In genomic region chr21:31370893-31371652, GRCh38 we compare ENCODE assay signal across 22 cellular contexts. TPM values are rescaled to one million over a fixed set of nuclear protein-coding genes. Genes with fewer than 3 reads are reported as not detected.
DNase-seq lines count a peak whose midpoint lies in the region; ATAC-seq and TF ChIP-seq lines count a peak whose summit lies in the region.
"Had no signal": no experiment of that assay in that cellular context is flagged by ENCODE, and none has a peak within 500 bp of the region (broad histone marks: within the 10 kb centered on the region; RNA-seq: fewer than 3 reads in every experiment).

No MANE protein-coding gene starts in this region.

- no CpG with 5 or more reads among the region's 6 CpGs for WGBS in neuronal stem cell (ENCODE audit: extremely low coverage in 2 of 2, insufficient read length in 2 of 2, insufficient replicate concordance in 1 of 2), 2 donors

- H3K9ac ChIP-seq in neuronal stem cell (ENCODE audit: low read depth, low read length, poor library complexity) = no peak overlapping the region

- intact Hi-C loops in left cardiac atrium (cut with DNase I) = no loop called here
- intact Hi-C loops in dorsolateral prefrontal cortex (cut with DNase I) = no loop called here

- no peaks in the 10 kb centered on the region for H3K27me3 Mint-ChIP-seq in brain
- H3K27me3 Mint-ChIP-seq: IgD-negative memory B cell; stimulated activated naive B cell treated with anti-CD40 and anti-IgM and Interleukin-4, amounts not matched to agents 10 μg/mL and 1 μg/mL and 100 μg/mL, for 72 hours had no signal

- H3K4ac ChIP-seq in neuronal stem cell (ENCODE audit: low read length) = no peak overlapping the region

- H3K23ac ChIP-seq in neuronal stem cell (ENCODE audit: low read depth, low read length, poor library complexity) = no peak overlapping the region

- peak overlapping the region in 1 of 5 experiments; percentile 53 for H3K4me3 Mint-ChIP-seq in brain
- H3K4me3 Mint-ChIP-seq: CD8-positive, alpha-beta T cell; H9; IgD-negative memory B cell; stimulated activated naive B cell treated with anti-CD40 and anti-IgM and Interleukin-4, amounts not matched to agents 10 μg/mL and 1 μg/mL and 100 μg/mL, for 72 hours had no signal

- H3K4me3 ChIP-seq in neuronal stem cell (ENCODE audit: low read length in 2 of 2) (no peak overlapping the region), dorsolateral prefrontal cortex (no peak overlapping the region)
- H3K4me3 ChIP-seq: adrenal gland, coronary artery, esophagus muscularis mucosa, skin epidermis, vagina had no signal

- H3K9me3 Mint-ChIP-seq in brain = no peaks in the 10 kb centered on the region
- H3K9me3 Mint-ChIP-seq: activated T-helper 2 cell treated with anti-CD3 and anti-CD28 coated beads, Interferon-gamma antibody, Interleukin-2, Interleukin-4, amounts not matched to agents 10 μg/mL and 5 μg/mL and 100 μg/mL, durations not matched to agents 14 hours and 24 hours and 36 hours; CD8-positive, alpha-beta T cell; H9; IgD-negative memory B cell had no signal

- H3K9me3 ChIP-seq in neuronal stem cell (replicated peaks in 1 of 2; ENCODE audit: control insufficient read depth in 2 of 2, insufficient read depth in 1 of 2, low read depth in 1 of 2, low read length in 2 of 2) = no peaks in the 10 kb centered on the region
- H3K9me3 ChIP-seq: adrenal gland, esophagus muscularis mucosa, neutrophil, vagina had no signal

- no peak overlapping the region for H2BK12ac ChIP-seq in neuronal stem cell (ENCODE audit: low read length)

- H3K4me2 ChIP-seq in neuronal stem cell (ENCODE audit: insufficient read depth, low read length, poor library complexity, severe bottlenecking) = no peak overlapping the region

- no peaks in the 10 kb centered on the region for H3K79me1 ChIP-seq in neuronal stem cell (ENCODE audit: low read depth, low read length)

- H3K4me1 ChIP-seq in neuronal stem cell (ENCODE audit: control insufficient read depth in 2 of 2, insufficient read depth in 1 of 2, low read depth in 1 of 2, low read length in 2 of 2) = peaks cover 2 to 11% of the 10 kb centered on the region in 2 donors
- H3K4me1 ChIP-seq: adrenal gland, esophagus muscularis mucosa, vagina had no signal

- DNase-seq in Daoy (ENCODE audit: low read depth) (peak; percentile 31), left cardiac atrium (no peak), neuronal stem cell (ENCODE audit: low spot score) (no peak), dorsolateral prefrontal cortex (no peak), mucosa of gallbladder (ENCODE audit: low spot score) (no peak)
- no peak for DNase-seq in stimulated activated naive CD4-positive, alpha-beta T cell treated with Interleukin-2 at 50 U/mL for 16 hours (lab: John Stamatoyannopoulos, UW)
- DNase-seq: activated CD4-positive, CD25-positive, alpha-beta regulatory T cell; adrenal gland; CD8-positive, alpha-beta T cell; H9; NCI-H2171; NCI-H774; stimulated activated naive B cell treated with anti-CD40 and anti-IgM and Interleukin-4, amounts not matched to agents 10 μg/mL and 1 μg/mL and 100 μg/mL, for 72 hours had no signal

- H3K27me3 ChIP-seq in neuronal stem cell (ENCODE audit: control insufficient read depth in 3 of 3, insufficient read depth in 3 of 3, low read depth in 1 of 3, low read length in 3 of 3) (no peaks in the 10 kb centered on the region), dorsolateral prefrontal cortex (no peaks in the 10 kb centered on the region)
- H3K27me3 ChIP-seq: adrenal gland, neutrophil, vagina had no signal

- ATAC-seq in left cardiac atrium (peak; percentile 83), HG02763 (IDR thresholded peaks at IDR 0.05; ENCODE audit: unreplicated experiment) (no peak)
- ATAC-seq: CD8-positive, alpha-beta T cell; stimulated activated naive B cell treated with anti-CD40 and anti-IgM and Interleukin-4, amounts not matched to agents 10 μg/mL and 1 μg/mL and 100 μg/mL, for 72 hours had no signal

- H4K91ac ChIP-seq in neuronal stem cell (ENCODE audit: low read depth, low read length, poor library complexity) = no peak overlapping the region

- H3K18ac ChIP-seq in neuronal stem cell (ENCODE audit: low read length) = peak overlapping the region; percentile 80

- no peak overlapping the region for H2AK5ac ChIP-seq in neuronal stem cell (ENCODE audit: low read depth, low read length)

- no peak for TF ChIP-seq CTCF in brain (conservative IDR thresholded peaks at IDR 0.05)
- TF ChIP-seq CTCF in dorsolateral prefrontal cortex (IDR thresholded peaks at IDR 0.05 in 54 of 56, conservative IDR thresholded peaks at IDR 0.05 in 2 of 56; ENCODE audit: low read depth in 1 of 56, partially characterized antibody in 56 of 56) = no peak

- peaks cover 33% of the 10 kb centered on the region for H3K4me1 Mint-ChIP-seq in brain
- H3K4me1 Mint-ChIP-seq: IgD-negative memory B cell had no signal

- H3K36me3 ChIP-seq in neuronal stem cell (replicated peaks in 1 of 2; ENCODE audit: control insufficient read depth in 2 of 2, insufficient read depth in 2 of 2, low read length in 2 of 2) = no peaks in the 10 kb centered on the region
- H3K36me3 ChIP-seq: adrenal gland, esophagus muscularis mucosa, neutrophil, vagina had no signal

- H2AFZ ChIP-seq in neuronal stem cell (ENCODE audit: low read length) = no peak overlapping the region

- H3K27ac ChIP-seq in neuronal stem cell (replicated peaks; ENCODE audit: low read length) (no peak overlapping the region), dorsolateral prefrontal cortex (peak overlapping the region in 2 of 59 donors; percentile 5 to 17)
- H3K27ac ChIP-seq: adrenal gland, esophagus muscularis mucosa, neutrophil, vagina had no signal

- H2BK120ac ChIP-seq in neuronal stem cell (ENCODE audit: low read depth, low read length) = no peak overlapping the region

- no peak overlapping the region for H2BK15ac ChIP-seq in neuronal stem cell (ENCODE audit: low read length)

- H2BK5ac ChIP-seq in neuronal stem cell (ENCODE audit: low read length) = no peak overlapping the region

- H3K14ac ChIP-seq in neuronal stem cell (ENCODE audit: low read length) = no peak overlapping the region

- no peak overlapping the region for H4K8ac ChIP-seq in neuronal stem cell (ENCODE audit: low read depth, low read length)

- no peaks in the 10 kb centered on the region for H3K36me3 Mint-ChIP-seq in brain
- H3K36me3 Mint-ChIP-seq: CD8-positive, alpha-beta T cell; IgD-negative memory B cell; stimulated activated naive B cell treated with anti-CD40 and anti-IgM and Interleukin-4, amounts not matched to agents 10 μg/mL and 1 μg/mL and 100 μg/mL, for 72 hours had no signal

- peak overlapping the region in 3 of 5 experiments; percentile 73 to 91 (median 88) for H3K27ac Mint-ChIP-seq in brain
- H3K27ac Mint-ChIP-seq: activated T-helper 2 cell treated with anti-CD3 and anti-CD28 coated beads, Interferon-gamma antibody, Interleukin-2, Interleukin-4, amounts not matched to agents 10 μg/mL and 5 μg/mL and 100 μg/mL, durations not matched to agents 14 hours and 24 hours and 36 hours; CD8-positive, alpha-beta T cell; H9; IgD-negative memory B cell; stimulated activated naive B cell treated with anti-CD40 and anti-IgM and Interleukin-4, amounts not matched to agents 10 μg/mL and 1 μg/mL and 100 μg/mL, for 72 hours had no signal

RNA-seq across cellular contexts. Expression of gene TIAM1, which starts 27.0 kb away (rescaled TPM):
- 17.8 and 19.9 TPM in 2 replicates for total RNA-seq in Daoy (2014; rRNA removed; shearing (Covaris generic))
- 47.1 TPM for polyA plus RNA-seq in brain (ENCODE audit: insufficient read depth, low read depth, low replicate concordance)
- total RNA-seq in left cardiac atrium (1 to 10 TPM; 5.0 to 6.7 TPM), dorsolateral prefrontal cortex (100 to 1,000 TPM in 9 of 120 experiments, 10 to 100 TPM in 111; 53.4 to 115 (median 79.5) TPM), mucosa of gallbladder (15.0 TPM)
- 37.7 TPM for polyA plus RNA-seq in neuronal stem cell (2013, experiment 1 of 2)
- 35.9 TPM for polyA plus RNA-seq in neuronal stem cell (2013, experiment 2 of 2)
